In the genomic region with DNA sequence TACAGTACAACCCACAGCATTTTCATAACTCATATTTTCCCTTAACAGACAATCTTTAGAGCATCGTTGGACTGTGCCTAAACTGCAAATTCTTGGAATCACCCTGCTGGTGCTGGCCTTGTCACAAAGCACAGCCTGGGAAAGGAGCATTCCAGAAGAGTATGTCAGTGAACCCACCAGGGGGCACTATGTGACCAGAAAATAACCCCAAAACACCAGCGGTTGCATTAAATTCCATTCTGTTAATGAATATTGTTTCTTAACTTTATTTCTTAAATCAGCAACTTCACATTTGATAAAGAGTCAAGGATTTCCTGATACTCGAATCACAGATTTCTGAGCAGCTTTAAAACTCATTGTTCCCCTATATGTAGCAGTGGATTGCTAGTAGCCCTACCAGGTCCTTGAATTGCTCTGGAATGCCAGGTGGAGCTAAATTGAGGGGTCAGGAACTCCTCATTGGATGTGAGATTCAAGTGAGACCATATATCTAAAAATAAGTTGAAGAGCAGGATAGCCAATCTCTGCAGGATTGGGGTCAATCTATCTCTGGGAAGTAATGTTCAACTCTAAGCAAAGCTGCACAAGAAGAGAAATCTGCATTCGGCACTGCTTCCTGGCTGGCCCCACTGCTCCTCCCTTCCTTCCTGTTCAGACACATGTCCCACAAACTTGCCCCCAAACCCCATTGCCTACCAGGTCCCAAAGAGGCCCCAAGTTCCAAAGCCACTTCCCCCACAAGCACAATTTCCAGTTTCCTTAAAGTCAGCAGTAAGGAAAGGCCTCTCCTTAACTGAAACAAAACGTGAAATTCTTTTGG, we compare ENCODE assay signal across 8 cellular contexts. TPM values are rescaled to one million over a fixed set of nuclear protein-coding genes. Genes with fewer than 3 reads are reported as not detected.
A peak's percentile ranks its signal among the peaks of the same experiment; 100 is the strongest.
DNase-seq lines count a peak whose midpoint lies in the region; ATAC-seq lines count a peak whose summit lies in the region.

No MANE protein-coding gene starts in this region.

- H3K4me1 ChIP-seq in BLaER1: peaks cover 18% of the 10 kb centered on the region

- H3K27ac ChIP-seq in BLaER1: peak overlapping the region; percentile 24; the same call in 1 of the 2 replicates

- no peak for ATAC-seq in HG03457 (IDR thresholded peaks at IDR 0.05; ENCODE audit: unreplicated experiment)

- no peaks in the 10 kb centered on the region for H3K27me3 ChIP-seq in BLaER1

- DNase-seq in H4 (ENCODE audit: low spot score) (peak; percentile 42), NCI-H69 (lab: John Stamatoyannopoulos, UW) (peak; percentile 74), dermis microvascular lymphatic vessel endothelial cell (ENCODE audit: low read depth in 2 of 2) (peak; percentile 60 to 72), lung microvascular endothelial cell (ENCODE audit: low read depth in 2 of 2) (peak; percentile 75 to 83)
- DNase-seq in activated CD4-positive, alpha-beta T cell treated with anti-CD3 and anti-CD28 coated beads, Interleukin-2, amount 50 U/mL, for 24 hours (ENCODE audit: low read depth in 1 of 2, low spot score in 1 of 2): peak; percentile 38 to 60
- DNase-seq in stimulated activated CD8-positive, alpha-beta memory T cell treated with anti-CD3 and anti-CD28 coated beads, Interleukin-4, amount 100 ng/mL, for 1 hour (ENCODE audit: low read depth in 2 of 2, low spot score in 1 of 2): peak; percentile 31 to 41

- no peaks in the 10 kb centered on the region for H3K9me3 ChIP-seq in BLaER1

- H3K9ac ChIP-seq in BLaER1: peak overlapping the region; percentile 59

- no peaks in the 10 kb centered on the region for H3K36me3 ChIP-seq in BLaER1

- H3K4me2 ChIP-seq in BLaER1: peak overlapping the region; percentile 78

- no peak overlapping the region for H3K4me3 ChIP-seq in BLaER1

- no peaks in the 10 kb centered on the region for H4K20me1 ChIP-seq in BLaER1

RNA-seq across cellular contexts. Expression of gene RAB4A, which starts 12.7 kb away (rescaled TPM):
- total RNA-seq in H4 (2014; rRNA removed; shearing (Covaris generic)): 11.1 and 14.0 TPM in 2 replicates
- total RNA-seq in dermis microvascular lymphatic vessel endothelial cell (12.8 and 19.3 TPM in 2 replicates), lung microvascular endothelial cell (13.9 and 15.7 TPM in 2 replicates)
